1 cellular context compared by ENCODE assay signal in genomic region chr21:31364265-31364945, GRCh38.
TF ChIP-seq lines count a peak whose summit lies in the region.

No MANE protein-coding gene starts in this region.

TF ChIP-seq in HCT116, 20 proteins besides CTCF, POLR2A, EP300 and RAD21:
- no peak for TF ChIP-seq EGR1 (IDR thresholded peaks at IDR 0.05; ENCODE audit: low read depth)
- TF ChIP-seq FOSL1 (IDR thresholded peaks at IDR 0.05; ENCODE audit: low read depth), result no peak
- TF ChIP-seq ZFX (IDR thresholded peaks at IDR 0.05), result no peak
- TF ChIP-seq CEBPB (IDR thresholded peaks at IDR 0.05; ENCODE audit: low read depth), result no peak
- TF ChIP-seq TCF7L2 (IDR thresholded peaks at IDR 0.05; ENCODE audit: borderline replicate concordance, extremely low read depth, insufficient read depth, insufficient read length), result no peak
- TF ChIP-seq EZH2 (IDR thresholded peaks at IDR 0.05), result no peak
TF ChIP-seq in HCT116: peak in this region for 0.
